ENCODE assay signal across 17 cellular contexts in genomic region chr17:34176440-34176839, GRCh38.
DNase-seq lines count a peak whose midpoint lies in the region; ATAC-seq, FAIRE-seq and TF ChIP-seq lines count a peak whose summit lies in the region.
"Had no signal": no experiment of that assay in that cellular context is flagged by ENCODE, and none has a peak within 500 bp of the region (broad histone marks: within the 10 kb centered on the region; RNA-seq: fewer than 3 reads in every experiment).

No MANE protein-coding gene starts in this region.

- H3K4me3 Mint-ChIP-seq in HFFc6 (no peak overlapping the region), type B pancreatic cell (no peak overlapping the region)
- no peak overlapping the region for H3K4me3 Mint-ChIP-seq in activated CD4-positive, alpha-beta T cell treated with anti-CD3 and anti-CD28 coated beads for 36 hours
- H3K4me3 Mint-ChIP-seq: CD4-positive, alpha-beta memory T cell had no signal

- BruUV-seq in K562 (replicated peaks; lab: Mats Ljungman, UMichigan): no TSS peak

- no peaks in the 10 kb centered on the region for H3K27me3 ChIP-seq in K562 (ENCODE audit: control insufficient read depth in 2 of 2, insufficient read depth in 2 of 2, low read length in 2 of 2)

- TF ChIP-seq CTCF in HFFc6 (IDR thresholded peaks at IDR 0.05): no peak
- no peak for TF ChIP-seq CTCF in K562 (IDR thresholded peaks at IDR 0.05 in 2 of 3, conservative IDR thresholded peaks at IDR 0.05 in 1 of 3; ENCODE audit: insufficient read depth in 2 of 3, low read depth in 1 of 3, low read length in 3 of 3)
- no peak for TF ChIP-seq CTCF in type B pancreatic cell (conservative IDR thresholded peaks at IDR 0.05)

- H3K4me1 ChIP-seq in K562 (replicated peaks in 1 of 2; ENCODE audit: control insufficient read depth in 2 of 2, insufficient read depth in 2 of 2, low read length in 2 of 2): peaks cover 0 to 2% of the 10 kb centered on the region in 2 experiments; a peak in 1 of 5 replicates

- FAIRE-seq in K562 (lab: Jason Lieb, UNC): no peak
- FAIRE-seq: GM12878, H54 had no signal

- H3K9me3 Mint-ChIP-seq in HFFc6 (no peaks in the 10 kb centered on the region), type B pancreatic cell (no peaks in the 10 kb centered on the region)
- H3K9me3 Mint-ChIP-seq in activated CD4-positive, alpha-beta T cell treated with anti-CD3 and anti-CD28 coated beads for 36 hours (ENCODE audit: low read depth): no peaks in the 10 kb centered on the region

- no peak overlapping the region for H3K4me3 ChIP-seq in K562
- H3K4me3 ChIP-seq: GM12878 had no signal

- POLR2A ChIA-PET in K562 (lab: Yijun Ruan, JAX): no interaction called here
- POLR2A ChIA-PET in HEK293T (lab: Yijun Ruan, JAX): no interaction called here
- POLR2A ChIA-PET in activated CD4-positive, alpha-beta T cell treated with anti-CD3 and anti-CD28 coated beads for 36 hours (lab: Charles Lee): no interaction called here

- 0% methylated on average over 2 of the region's 2 CpGs for WGBS in K562 (ENCODE audit: insufficient coverage, low coverage, missing lambda C conversion rate)

- no peaks in the 10 kb centered on the region for H3K9me3 ChIP-seq in K562 (replicated peaks; ENCODE audit: control insufficient read depth, insufficient read depth, low read depth, low read length)

- no peaks in the 10 kb centered on the region for H3K9me1 ChIP-seq in K562 (ENCODE audit: control insufficient read depth, insufficient read depth, low read length)

- TF ChIP-seq EP300 in K562 (IDR thresholded peaks at IDR 0.05; ENCODE audit: low read length): no peak

- no peak for TF ChIP-seq RAD21 in K562 (CRISPR knock-in tag; conservative IDR thresholded peaks at IDR 0.05 in 1 of 2, IDR thresholded peaks at IDR 0.05 in 1 of 2)

- no peak overlapping the region for H3K27ac ChIP-seq in K562 (ENCODE audit: extremely low read depth, low read depth, low read length)

- H3K36me3 ChIP-seq in K562 (ENCODE audit: control insufficient read depth, insufficient read depth, low read length): no peaks in the 10 kb centered on the region

- TF ChIP-seq POLR2A in K562 (conservative IDR thresholded peaks at IDR 0.05): no peak

- H4K20me1 ChIP-seq in K562 (replicated peaks; ENCODE audit: control insufficient read depth, insufficient read depth, low read length): no peaks in the 10 kb centered on the region; the same call in 1 of the 2 replicates

- H3K4me2 ChIP-seq in K562 (ENCODE audit: insufficient read depth, low read length): no peak overlapping the region

- in situ Hi-C loops in K562 (cut with MboI): no loop called here

- H3K79me2 ChIP-seq in K562 (ENCODE audit: control insufficient read depth, insufficient read depth, low read length): no peaks in the 10 kb centered on the region

- H3K27me3 Mint-ChIP-seq in HFFc6 (ENCODE audit: insufficient read depth) (no peaks in the 10 kb centered on the region), type B pancreatic cell (peaks cover 22% of the 10 kb centered on the region)
- peaks cover 13% of the 10 kb centered on the region for H3K27me3 Mint-ChIP-seq in activated CD4-positive, alpha-beta T cell treated with anti-CD3 and anti-CD28 coated beads for 36 hours

- H3K9ac ChIP-seq in K562 (ENCODE audit: insufficient read depth in 1 of 2, low read depth in 2 of 2, low read length in 2 of 2): no peak overlapping the region

- no peak overlapping the region for H2AFZ ChIP-seq in K562 (ENCODE audit: low read depth, low read length)

- no peak for ATAC-seq in K562
- ATAC-seq in GM18520 (IDR thresholded peaks at IDR 0.05; ENCODE audit: unreplicated experiment): no peak
- no peak for ATAC-seq in activated CD4-positive, alpha-beta T cell treated with anti-CD3 and anti-CD28 coated beads for 36 hours
- ATAC-seq: GM12878 had no signal

- DNase-seq in HFFc6 (no peak), K562 (ENCODE audit: extremely low read depth in 1 of 4, low spot score in 3 of 4) (no peak), type B pancreatic cell (ENCODE audit: extremely low spot score, unreplicated experiment) (no peak), HEK293T (ENCODE audit: extremely low spot score) (no peak)
- DNase-seq in activated CD4-positive, alpha-beta T cell treated with anti-CD3 and anti-CD28 coated beads for 36 hours: no peak
- DNase-seq: C1 segment of cervical spinal cord; Calu3; CD4-positive, alpha-beta memory T cell; COR-L47; DMS53; DMS79 treated with DMSO at 0.1 percent for 48 hours; GDM1; GOT3; HCEC 1CT had no signal

- CTCF ChIA-PET in K562 (lab: Yijun Ruan, JAX; ENCODE audit: low intra/inter-chr PET ratio) (no interaction called here), HEK293T (lab: Yijun Ruan, JAX) (no interaction called here)
- CTCF ChIA-PET in activated CD4-positive, alpha-beta T cell treated with anti-CD3 and anti-CD28 coated beads for 36 hours (lab: Charles Lee): no interaction called here

- H3K27ac Mint-ChIP-seq in HFFc6 (peak overlapping the region; percentile 74; the same call in 1 of the 2 replicates), type B pancreatic cell (peak overlapping the region; percentile 9)
- no peak overlapping the region for H3K27ac Mint-ChIP-seq in activated CD4-positive, alpha-beta T cell treated with anti-CD3 and anti-CD28 coated beads for 36 hours
- H3K27ac Mint-ChIP-seq: CD4-positive, alpha-beta memory T cell had no signal

- intact Hi-C loops in K562 (cut with micrococcal nuclease): no loop called here
- intact Hi-C loops in activated CD4-positive, alpha-beta T cell treated with anti-CD3 and anti-CD28 coated beads for 36 hours (cut with DNase I, micrococcal nuclease): no loop called here

- H3K4me1 Mint-ChIP-seq in HFFc6 (ENCODE audit: low read depth) (peaks cover 23% of the 10 kb centered on the region), type B pancreatic cell (ENCODE audit: unreplicated experiment) (peaks cover 18% of the 10 kb centered on the region)
- no peaks in the 10 kb centered on the region for H3K4me1 Mint-ChIP-seq in activated CD4-positive, alpha-beta T cell treated with anti-CD3 and anti-CD28 coated beads for 36 hours
- H3K4me1 Mint-ChIP-seq: CD4-positive, alpha-beta memory T cell had no signal

- no peaks in the 10 kb centered on the region for H3K36me3 Mint-ChIP-seq in HFFc6 (ENCODE audit: low read depth)
- H3K36me3 Mint-ChIP-seq in type B pancreatic cell: no peaks in the 10 kb centered on the region
- H3K36me3 Mint-ChIP-seq in activated CD4-positive, alpha-beta T cell treated with anti-CD3 and anti-CD28 coated beads for 36 hours (ENCODE audit: low read depth): no peaks in the 10 kb centered on the region
- H3K36me3 Mint-ChIP-seq: CD4-positive, alpha-beta memory T cell had no signal

TF ChIP-seq in K562, 482 proteins besides CTCF, POLR2A, EP300 and RAD21:
- no peak for TF ChIP-seq SMAD2 (IDR thresholded peaks at IDR 0.05; ENCODE audit: low read depth, low read length)
- no peak for TF ChIP-seq CHD4 (IDR thresholded peaks at IDR 0.05; ENCODE audit: insufficient read depth, insufficient replicate concordance, low read depth, low read length, poor library complexity, severe bottlenecking)
- TF ChIP-seq RFX1 (IDR thresholded peaks at IDR 0.05): 0 out of 2 replicates have a peak, but pooled peaks have one; percentile 7
- no peak for TF ChIP-seq SAFB (IDR thresholded peaks at IDR 0.05; ENCODE audit: borderline replicate concordance, low read depth, low read length)
- TF ChIP-seq ZNF165 (CRISPR knock-in tag; IDR thresholded peaks at IDR 0.05; ENCODE audit: borderline replicate concordance): no peak

TF ChIP-seq in HEK293T, 16 proteins besides CTCF, POLR2A, EP300 and RAD21:
- TF ChIP-seq FOXK2 (IDR thresholded peaks at IDR 0.05): no peak
- TF ChIP-seq SP1 (IDR thresholded peaks at IDR 0.05): no peak
- TF ChIP-seq HDGF (IDR thresholded peaks at IDR 0.05; ENCODE audit: borderline replicate concordance): no peak
- no peak for TF ChIP-seq ARNT (IDR thresholded peaks at IDR 0.05)
